In the genomic region with DNA sequence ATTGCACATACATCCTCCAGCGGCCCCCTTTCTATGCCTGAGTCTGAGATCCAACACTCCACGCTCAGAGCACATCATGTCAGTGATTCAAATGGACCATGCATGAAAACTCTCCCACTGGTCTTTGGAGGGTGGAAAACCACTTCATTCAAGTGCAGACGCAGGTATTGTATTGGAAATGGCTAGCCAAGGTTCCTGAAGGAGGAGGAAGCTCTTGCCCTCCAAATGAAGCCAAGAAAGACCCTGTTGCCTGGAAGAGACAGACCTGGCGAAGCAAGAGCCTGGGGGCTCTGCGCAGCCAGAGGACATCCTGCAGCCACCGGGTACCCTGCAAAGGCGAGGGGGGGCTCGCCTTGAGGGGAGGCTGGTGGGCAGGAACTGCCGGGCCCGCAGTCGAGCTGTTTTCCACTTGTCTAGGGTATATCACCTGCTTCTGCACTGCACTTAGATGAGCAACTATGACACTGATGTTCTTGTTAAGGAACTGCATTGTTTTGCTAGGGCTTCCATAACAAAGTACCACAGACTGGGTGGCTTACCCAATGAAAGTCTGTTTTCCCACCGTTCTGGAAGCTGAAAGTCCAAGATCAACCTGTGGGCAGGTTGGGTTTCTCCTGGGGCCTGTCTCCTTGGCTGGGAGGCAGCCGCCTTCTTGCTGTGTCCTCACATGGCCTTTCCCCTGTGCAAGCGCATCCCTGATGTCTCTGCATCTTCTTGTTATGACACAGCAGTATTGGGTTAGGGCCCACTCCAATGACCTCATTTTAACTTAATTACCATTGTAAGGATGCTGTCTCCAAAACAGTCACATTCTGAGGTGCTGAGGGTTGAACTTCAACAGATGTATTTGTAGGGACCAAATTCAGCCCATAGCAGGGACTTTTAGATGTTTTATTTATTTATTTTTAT, we compare ENCODE assay signal across 31 cellular contexts.
A peak's percentile ranks its signal among the peaks of the same experiment; 100 is the strongest.
DNase-seq lines count a peak whose midpoint lies in the region; ATAC-seq and TF ChIP-seq lines count a peak whose summit lies in the region.
"Had no signal": no experiment of that assay in that cellular context is flagged by ENCODE, and none has a peak within 500 bp of the region (broad histone marks: within the 10 kb centered on the region; RNA-seq: fewer than 3 reads in every experiment).

No MANE protein-coding gene starts in this region.

- H3K4me1 Mint-ChIP-seq in WTC11 (peaks cover 53% of the 10 kb centered on the region), natural killer cell (no peaks in the 10 kb centered on the region), nephron progenitor cell (peaks cover 45% of the 10 kb centered on the region)
- H3K4me1 Mint-ChIP-seq: activated naive CD8-positive, alpha-beta T cell treated with anti-CD3 and anti-CD28 coated beads, Interleukin-2, amount 10 ng/mL, durations not matched to agents 7 days and 5 days had no signal

- H3K9me3 ChIP-seq in left ventricle myocardium inferior (replicated peaks) (peaks cover 6% of the 10 kb centered on the region), lower lobe of right lung (no peaks in the 10 kb centered on the region), OCI-LY7 (ENCODE audit: low read length) (no peaks in the 10 kb centered on the region)
- H3K9me3 ChIP-seq: sigmoid colon, SK-N-SH, testis had no signal

- DNase-seq in left ventricle myocardium inferior: no peak
- DNase-seq in Right ventricle myocardium superior: no peak
- no peak for DNase-seq in WTC11 (ENCODE audit: low spot score)
- no peak for DNase-seq in lower lobe of right lung
- DNase-seq in OCI-LY7 (ENCODE audit: low spot score): no peak
- DNase-seq in natural killer cell: no peak
- DNase-seq in nephron progenitor cell: no peak
- DNase-seq in RKO (ENCODE audit: low spot score): no peak
- DNase-seq: activated CD4-positive, alpha-beta T cell treated with anti-CD3 and anti-CD28 coated beads for 1 hour; activated CD8-positive, alpha-beta T cell treated with anti-CD3 and anti-CD28 coated beads, Interleukin-2, amount 10 ng/mL, durations not matched to agents 7 days and 5 days; activated effector memory CD4-positive, alpha-beta T cell treated with Interleukin-2 at 50 U/mL for 16 hours; activated naive CD8-positive, alpha-beta T cell treated with anti-CD3 and anti-CD28 coated beads, Interleukin-2, amount 10 ng/mL, durations not matched to agents 7 days and 5 days; activated T-cell treated with anti-CD3 and anti-CD28 coated beads for 4 hours; central memory CD4-positive, alpha-beta T cell; DMS53; GF-D8; KG1; MM.1S; NCI-H2107; NCI-H774; sigmoid colon; SK-N-SH; stimulated activated CD4-positive, alpha-beta T cell treated with anti-CD3 and anti-CD28 coated beads, Interleukin-4, amount 100 ng/mL, for 4 hours; stimulated activated naive B cell treated with anti-CD40 and anti-IgM and Interleukin-4, amounts not matched to agents 10 μg/mL and 1 μg/mL and 100 μg/mL, for 72 hours; testis had no signal

- no peaks in the 10 kb centered on the region for H3K9me2 ChIP-seq in OCI-LY7 (ENCODE audit: insufficient read depth, low read length)
- H3K9me2 ChIP-seq: SK-N-SH had no signal

- peaks cover 6% of the 10 kb centered on the region for H3K36me3 Mint-ChIP-seq in WTC11
- H3K36me3 Mint-ChIP-seq in natural killer cell: no peaks in the 10 kb centered on the region
- H3K36me3 Mint-ChIP-seq in nephron progenitor cell (ENCODE audit: low read depth): peaks cover 5% of the 10 kb centered on the region
- H3K36me3 Mint-ChIP-seq: activated naive CD8-positive, alpha-beta T cell treated with anti-CD3 and anti-CD28 coated beads, Interleukin-2, amount 10 ng/mL, durations not matched to agents 7 days and 5 days had no signal

- TF ChIP-seq CTCF in left ventricle myocardium inferior (IDR thresholded peaks at IDR 0.05; ENCODE audit: borderline replicate concordance) (no peak), WTC11 (IDR thresholded peaks at IDR 0.05) (no peak), lower lobe of right lung (IDR thresholded peaks at IDR 0.05) (no peak), OCI-LY7 (conservative IDR thresholded peaks at IDR 0.05; ENCODE audit: low read length) (no peak), natural killer cell (IDR thresholded peaks at IDR 0.05) (no peak), nephron progenitor cell (IDR thresholded peaks at IDR 0.05) (no peak)

- peaks cover 18% of the 10 kb centered on the region for H3K9me3 Mint-ChIP-seq in WTC11
- no peaks in the 10 kb centered on the region for H3K9me3 Mint-ChIP-seq in natural killer cell
- H3K9me3 Mint-ChIP-seq in nephron progenitor cell: peaks cover 10% of the 10 kb centered on the region
- H3K9me3 Mint-ChIP-seq: T-helper 1 cell treated with Interleukin-12 subunit alpha and Interleukin-12 subunit beta and Interleukin-4 antibody, amounts not matched to agents 30 μg/mL and 1 μg/mL, for 36 hours had no signal

- H3K27ac Mint-ChIP-seq in WTC11 (no peak overlapping the region), natural killer cell (no peak overlapping the region), nephron progenitor cell (no peak overlapping the region)
- H3K27ac Mint-ChIP-seq: activated CD8-positive, alpha-beta T cell treated with anti-CD3 and anti-CD28 coated beads, Interleukin-2, amount 10 ng/mL, durations not matched to agents 7 days and 5 days; activated naive CD8-positive, alpha-beta T cell treated with anti-CD3 and anti-CD28 coated beads, Interleukin-2, amount 10 ng/mL, durations not matched to agents 7 days and 5 days; B cell; stimulated activated naive B cell treated with anti-CD40 and anti-IgM and Interleukin-4, amounts not matched to agents 10 μg/mL and 1 μg/mL and 100 μg/mL, for 72 hours; T-helper 1 cell treated with Interleukin-12 subunit alpha and Interleukin-12 subunit beta and Interleukin-4 antibody, amounts not matched to agents 30 μg/mL and 1 μg/mL, for 36 hours had no signal

- H3K4me3 ChIP-seq in left ventricle myocardium inferior (no peak overlapping the region), lower lobe of right lung (no peak overlapping the region), OCI-LY7 (ENCODE audit: low read depth, low read length, poor library complexity, severe bottlenecking) (no peak overlapping the region)
- H3K4me3 ChIP-seq: ascending aorta, sigmoid colon, testis had no signal

- H3K4me2 ChIP-seq in OCI-LY7 (ENCODE audit: low read length): no peak overlapping the region
- H3K4me2 ChIP-seq: SK-N-SH had no signal

- H3K36me3 ChIP-seq in left ventricle myocardium inferior: no peaks in the 10 kb centered on the region
- no peaks in the 10 kb centered on the region for H3K36me3 ChIP-seq in lower lobe of right lung
- no peaks in the 10 kb centered on the region for H3K36me3 ChIP-seq in OCI-LY7 (ENCODE audit: insufficient read depth, low read length)
- H3K36me3 ChIP-seq: ascending aorta, sigmoid colon had no signal

- no TSS peak for BruUV-seq in OCI-LY7 (replicated peaks; lab: Mats Ljungman, UMichigan)

- H2AFZ ChIP-seq in OCI-LY7 (ENCODE audit: low read length): no peak overlapping the region

- intact Hi-C loops in left ventricle myocardium inferior (cut with micrococcal nuclease): no loop called here
- intact Hi-C loops in Right ventricle myocardium superior (cut with DNase I): no loop called here
- intact Hi-C loops in lower lobe of right lung (cut with DNase I): no loop called here
- intact Hi-C loops in OCI-LY7 (cut with micrococcal nuclease; ENCODE audit: unreplicated experiment): no loop called here
- intact Hi-C loops in natural killer cell (cut with micrococcal nuclease): no loop called here

- H3K79me2 ChIP-seq in OCI-LY7 (ENCODE audit: insufficient read depth, low read depth, low read length): no peaks in the 10 kb centered on the region

- H3K4me1 ChIP-seq in left ventricle myocardium inferior (peaks cover 45% of the 10 kb centered on the region), lower lobe of right lung (peaks cover 38% of the 10 kb centered on the region), OCI-LY7 (ENCODE audit: insufficient read depth, low read length, poor library complexity, severe bottlenecking) (no peaks in the 10 kb centered on the region)

- ATAC-seq in Right ventricle myocardium superior (ENCODE audit: poor library complexity) (no peak), WTC11 (peak; percentile 54), lower lobe of right lung (no peak), natural killer cell (no peak)
- ATAC-seq: activated CD8-positive, alpha-beta T cell treated with anti-CD3 and anti-CD28 coated beads, Interleukin-2, amount 10 ng/mL, durations not matched to agents 7 days and 5 days; HCT116; stimulated activated naive B cell treated with anti-CD40 and anti-IgM and Interleukin-4, amounts not matched to agents 10 μg/mL and 1 μg/mL and 100 μg/mL, for 72 hours had no signal

- H3K27me3 Mint-ChIP-seq in WTC11 (ENCODE audit: low read depth) (no peaks in the 10 kb centered on the region; the same call in 1 of the 2 replicates), natural killer cell (ENCODE audit: low read depth in 2 of 2) (peaks cover 0 to 7% of the 10 kb centered on the region in 2 donors), nephron progenitor cell (ENCODE audit: low read depth, poor library complexity) (peaks cover 5% of the 10 kb centered on the region)
- H3K27me3 Mint-ChIP-seq: activated naive CD8-positive, alpha-beta T cell treated with anti-CD3 and anti-CD28 coated beads, Interleukin-2, amount 10 ng/mL, durations not matched to agents 7 days and 5 days; B cell had no signal

- CTCF ChIA-PET in WTC11 (lab: Charles Lee) (no interaction called here), OCI-LY7 (lab: Charles Lee; ENCODE audit: unreplicated experiment) (no interaction called here)

- H3K27ac ChIP-seq in left ventricle myocardium inferior (replicated peaks) (peak overlapping the region; percentile 98), lower lobe of right lung (peak overlapping the region; percentile 94), OCI-LY7 (ENCODE audit: low read depth, low read length, poor library complexity, severe bottlenecking) (no peak overlapping the region)
- H3K27ac ChIP-seq: RWPE1, testis had no signal

- H3K27me3 ChIP-seq in left ventricle myocardium inferior (ENCODE audit: low read depth) (no peaks in the 10 kb centered on the region), lower lobe of right lung (ENCODE audit: low read depth) (no peaks in the 10 kb centered on the region)
- H3K27me3 ChIP-seq: ascending aorta, sigmoid colon, testis had no signal

- POLR2A ChIA-PET in WTC11 (lab: Charles Lee) (no interaction called here), OCI-LY7 (lab: Charles Lee) (no interaction called here)

- no peaks in the 10 kb centered on the region for H4K20me1 ChIP-seq in OCI-LY7 (ENCODE audit: insufficient read depth, low read length)

- H3K4me3 Mint-ChIP-seq in WTC11 (no peak overlapping the region), natural killer cell (no peak overlapping the region), nephron progenitor cell (no peak overlapping the region)
- H3K4me3 Mint-ChIP-seq: activated CD8-positive, alpha-beta T cell treated with anti-CD3 and anti-CD28 coated beads, Interleukin-2, amount 10 ng/mL, durations not matched to agents 7 days and 5 days; activated naive CD8-positive, alpha-beta T cell treated with anti-CD3 and anti-CD28 coated beads, Interleukin-2, amount 10 ng/mL, durations not matched to agents 7 days and 5 days; B cell; neural crest cell; stimulated activated naive B cell treated with anti-CD40 and anti-IgM and Interleukin-4, amounts not matched to agents 10 μg/mL and 1 μg/mL and 100 μg/mL, for 72 hours; T-helper 1 cell treated with Interleukin-12 subunit alpha and Interleukin-12 subunit beta and Interleukin-4 antibody, amounts not matched to agents 30 μg/mL and 1 μg/mL, for 36 hours had no signal
